Comparison of ENCODE assay signal across 1 cellular context in genomic region chr20:640674-641515, GRCh38.
TF ChIP-seq lines count a peak whose summit lies in the region.

No MANE protein-coding gene starts in this region.

TF ChIP-seq in IMR-90, 13 proteins besides CTCF, POLR2A, EP300 and RAD21:
- TF ChIP-seq BHLHE40 (IDR thresholded peaks at IDR 0.05; ENCODE audit: low read depth, low read length): no peak
- TF ChIP-seq ELK1 (IDR thresholded peaks at IDR 0.05; ENCODE audit: borderline replicate concordance, low read depth, low read length): no peak
- no peak for TF ChIP-seq CHD1 (IDR thresholded peaks at IDR 0.05; ENCODE audit: low read depth, low read length)
- no peak for TF ChIP-seq RCOR1 (IDR thresholded peaks at IDR 0.05; ENCODE audit: insufficient replicate concordance, low read length)
- no peak for TF ChIP-seq FOS (IDR thresholded peaks at IDR 0.05; ENCODE audit: low read depth, low read length)
